25 cellular contexts compared by ENCODE assay signal in genomic region chr2:120579916-120580685, GRCh38.
"Had no signal": no experiment of that assay in that cellular context is flagged by ENCODE, and none has a peak within 500 bp of the region (broad histone marks: within the 10 kb centered on the region; RNA-seq: fewer than 3 reads in every experiment).

No MANE protein-coding gene starts in this region.

- H3K36me3 Mint-ChIP-seq: activated naive CD4-positive, alpha-beta T cell treated with anti-CD3 and anti-CD28 coated beads, Interleukin-2, amount 10 ng/mL, durations not matched to agents 7 days and 5 days; naive thymus-derived CD4-positive, alpha-beta T cell; stimulated activated effector memory CD8-positive, alpha-beta T cell treated with anti-CD3 and anti-CD28 coated beads, Interleukin-12 subunit alpha, Interleukin-12 subunit beta, amount 100 ng/mL, for 72 hours; type B pancreatic cell had no signal

- ATAC-seq: activated CD8-positive, alpha-beta T cell treated with anti-CD3 and anti-CD28 coated beads, Interleukin-2, amount 10 ng/mL, durations not matched to agents 7 days and 5 days; activated naive CD8-positive, alpha-beta T cell treated with anti-CD3 and anti-CD28 coated beads, Interleukin-2, amount 50 U/mL, for 24 hours; gastrocnemius medialis; heart left ventricle; left ventricle myocardium superior; naive thymus-derived CD4-positive, alpha-beta T cell; sciatic nerve; stimulated activated effector memory CD8-positive, alpha-beta T cell treated with anti-CD3 and anti-CD28 coated beads, Interleukin-12 subunit alpha, Interleukin-12 subunit beta, amount 100 ng/mL, for 72 hours had no signal

- H3K4me1 Mint-ChIP-seq: activated CD4-positive, alpha-beta T cell treated with anti-CD3 and anti-CD28 coated beads, Interleukin-2, amount 10 ng/mL, durations not matched to agents 24 days and 14 days; activated naive CD4-positive, alpha-beta T cell treated with anti-CD3 and anti-CD28 coated beads, Interleukin-2, amount 10 ng/mL, durations not matched to agents 7 days and 5 days; activated naive CD8-positive, alpha-beta T cell treated with anti-CD3 and anti-CD28 coated beads, Interleukin-2, amount 50 U/mL, for 24 hours; central memory CD8-positive, alpha-beta T cell; stimulated activated effector memory CD8-positive, alpha-beta T cell treated with anti-CD3 and anti-CD28 coated beads, Interleukin-12 subunit alpha, Interleukin-12 subunit beta, amount 100 ng/mL, for 72 hours had no signal

- H3K27ac ChIP-seq: ascending aorta, gastrocnemius medialis, heart left ventricle, ovary, stomach had no signal

- H3K9me3 Mint-ChIP-seq: activated CD4-positive, alpha-beta T cell treated with anti-CD3 and anti-CD28 coated beads, Interleukin-2, amount 10 ng/mL, durations not matched to agents 24 days and 14 days; activated naive CD4-positive, alpha-beta T cell treated with anti-CD3 and anti-CD28 coated beads, Interleukin-2, amount 10 ng/mL, durations not matched to agents 7 days and 5 days; activated naive CD8-positive, alpha-beta T cell treated with anti-CD3 and anti-CD28 coated beads, Interleukin-2, amount 50 U/mL, for 24 hours; activated T-cell treated with anti-CD3 and anti-CD28 coated beads, Interleukin-2, amount 50 U/mL, for 24 hours; activated T-helper 2 cell treated with anti-CD3 and anti-CD28 coated beads, Interferon-gamma antibody, Interleukin-2, Interleukin-4, amounts not matched to agents 10 μg/mL and 5 μg/mL and 100 μg/mL, durations not matched to agents 14 hours and 24 hours and 36 hours; stimulated activated effector memory CD8-positive, alpha-beta T cell treated with anti-CD3 and anti-CD28 coated beads, Interleukin-12 subunit alpha, Interleukin-12 subunit beta, amount 100 ng/mL, for 72 hours; type B pancreatic cell had no signal

- H3K36me3 ChIP-seq: ascending aorta, gastrocnemius medialis, heart left ventricle, ovary, stomach had no signal

- DNase-seq: activated CD4-positive, alpha-beta T cell treated with anti-CD3 and anti-CD28 coated beads, Interleukin-2, amount 10 ng/mL, durations not matched to agents 24 days and 14 days; activated CD4-positive, CD25-positive, alpha-beta regulatory T cell; activated CD8-positive, alpha-beta T cell treated with anti-CD3 and anti-CD28 coated beads, Interleukin-2, amount 10 ng/mL, durations not matched to agents 7 days and 5 days; activated naive CD4-positive, alpha-beta T cell treated with anti-CD3 and anti-CD28 coated beads, Interleukin-2, amount 10 ng/mL, durations not matched to agents 7 days and 5 days; activated naive CD8-positive, alpha-beta T cell treated with anti-CD3 and anti-CD28 coated beads, Interleukin-2, amount 50 U/mL, for 24 hours; activated T-cell treated with anti-CD3 and anti-CD28 coated beads, Interleukin-2, amount 50 U/mL, for 24 hours; effector CD4-positive, alpha-beta T cell; gastrocnemius medialis; kidney glomerular epithelial cell; left ventricle myocardium superior; mucosa of descending colon; naive thymus-derived CD4-positive, alpha-beta T cell; ovary; stimulated activated CD4-positive, alpha-beta T cell treated with anti-CD3 and anti-CD28 coated beads, Interleukin-4, amount 100 ng/mL, for 24 hours; stomach; SW 1271 had no signal

- H3K4me3 ChIP-seq: ascending aorta, gastrocnemius medialis, heart left ventricle, mucosa of descending colon, ovary, smooth muscle cell, stomach had no signal

- H3K4me3 Mint-ChIP-seq: activated CD4-positive, alpha-beta T cell treated with anti-CD3 and anti-CD28 coated beads, Interleukin-2, amount 10 ng/mL, durations not matched to agents 24 days and 14 days; activated CD8-positive, alpha-beta T cell treated with anti-CD3 and anti-CD28 coated beads, Interleukin-2, amount 10 ng/mL, durations not matched to agents 7 days and 5 days; activated naive CD4-positive, alpha-beta T cell treated with anti-CD3 and anti-CD28 coated beads, Interleukin-2, amount 10 ng/mL, durations not matched to agents 7 days and 5 days; activated naive CD8-positive, alpha-beta T cell treated with anti-CD3 and anti-CD28 coated beads, Interleukin-2, amount 50 U/mL, for 24 hours; activated T-cell treated with anti-CD3 and anti-CD28 coated beads, Interleukin-2, amount 50 U/mL, for 24 hours; central memory CD8-positive, alpha-beta T cell; memory B cell; naive thymus-derived CD4-positive, alpha-beta T cell; stimulated activated effector memory CD8-positive, alpha-beta T cell treated with anti-CD3 and anti-CD28 coated beads, Interleukin-12 subunit alpha, Interleukin-12 subunit beta, amount 100 ng/mL, for 72 hours; type B pancreatic cell had no signal

- H3K9me3 ChIP-seq: ascending aorta, gastrocnemius medialis, mucosa of descending colon, ovary, stomach had no signal

- H3K27ac Mint-ChIP-seq: activated CD4-positive, alpha-beta T cell treated with anti-CD3 and anti-CD28 coated beads, Interleukin-2, amount 10 ng/mL, durations not matched to agents 24 days and 14 days; activated CD8-positive, alpha-beta T cell treated with anti-CD3 and anti-CD28 coated beads, Interleukin-2, amount 10 ng/mL, durations not matched to agents 7 days and 5 days; activated naive CD4-positive, alpha-beta T cell treated with anti-CD3 and anti-CD28 coated beads, Interleukin-2, amount 10 ng/mL, durations not matched to agents 7 days and 5 days; activated naive CD8-positive, alpha-beta T cell treated with anti-CD3 and anti-CD28 coated beads, Interleukin-2, amount 50 U/mL, for 24 hours; activated T-cell treated with anti-CD3 and anti-CD28 coated beads, Interleukin-2, amount 50 U/mL, for 24 hours; activated T-helper 2 cell treated with anti-CD3 and anti-CD28 coated beads, Interferon-gamma antibody, Interleukin-2, Interleukin-4, amounts not matched to agents 10 μg/mL and 5 μg/mL and 100 μg/mL, durations not matched to agents 14 hours and 24 hours and 36 hours; memory B cell; naive thymus-derived CD4-positive, alpha-beta T cell; stimulated activated effector memory CD8-positive, alpha-beta T cell treated with anti-CD3 and anti-CD28 coated beads, Interleukin-12 subunit alpha, Interleukin-12 subunit beta, amount 100 ng/mL, for 72 hours had no signal
